In the genomic region with DNA sequence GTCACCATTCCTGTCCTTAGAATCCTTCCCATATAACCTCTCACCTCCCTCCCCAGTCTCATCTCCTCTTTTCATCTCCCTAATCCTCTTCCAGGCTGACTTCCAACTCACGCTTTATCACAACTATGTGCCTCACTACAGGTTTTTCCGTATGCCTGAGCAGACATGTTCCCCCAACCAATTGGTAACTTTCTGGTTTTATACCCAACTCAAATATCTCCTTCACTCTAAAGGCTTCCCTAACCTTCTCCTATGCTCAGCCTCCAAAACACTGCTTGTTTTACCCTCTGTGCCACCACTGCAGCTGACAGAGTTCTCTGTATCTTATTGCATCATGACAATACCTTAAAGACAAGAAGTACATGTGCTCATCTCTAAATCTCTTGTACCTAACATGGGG, we compare ENCODE assay signal across 29 cellular contexts.
"Had no signal": no experiment of that assay in that cellular context is flagged by ENCODE, and none has a peak within 500 bp of the region (broad histone marks: within the 10 kb centered on the region; RNA-seq: fewer than 3 reads in every experiment).

No MANE protein-coding gene starts in this region.

- FAIRE-seq: urothelium cell line had no signal

- H3K27ac Mint-ChIP-seq: stimulated activated effector memory CD8-positive, alpha-beta T cell treated with anti-CD3 and anti-CD28 coated beads, Interleukin-12 subunit alpha, Interleukin-12 subunit beta, amount 100 ng/mL, for 72 hours; stimulated activated memory B cell treated with anti-CD40 and anti-IgM and Interleukin-4, amounts not matched to agents 10 μg/mL and 1 μg/mL and 100 μg/mL, for 72 hours; stimulated activated naive B cell treated with anti-CD40 and anti-IgM and Interleukin-4, amounts not matched to agents 10 μg/mL and 1 μg/mL and 100 μg/mL, for 72 hours; stimulated activated naive CD8-positive, alpha-beta T cell treated with anti-CD3 and anti-CD28 coated beads, Interleukin-15, amount 100 ng/mL, for 72 hours; stimulated activated naive CD8-positive, alpha-beta T cell treated with anti-CD3 and anti-CD28 coated beads, Interleukin-15, Interleukin-2, amounts not matched to agents 100 ng/mL and 50 ng/mL, for 24 hours; type B pancreatic cell had no signal

- H3K36me3 Mint-ChIP-seq: stimulated activated effector memory CD8-positive, alpha-beta T cell treated with anti-CD3 and anti-CD28 coated beads, Interleukin-12 subunit alpha, Interleukin-12 subunit beta, amount 100 ng/mL, for 72 hours; stimulated activated memory B cell treated with anti-CD40 and anti-IgM and Interleukin-4, amounts not matched to agents 10 μg/mL and 1 μg/mL and 100 μg/mL, for 72 hours; type B pancreatic cell had no signal

- DNase-seq: stimulated activated CD4-positive, alpha-beta T cell treated with anti-CD3 and anti-CD28 coated beads, Interleukin-2, amount 100 ng/mL, for 48 hours; stimulated activated CD4-positive, alpha-beta T cell treated with anti-CD3 and anti-CD28 coated beads, Interleukin-4, amount 100 ng/mL, for 1 hour; stimulated activated CD4-positive, alpha-beta T cell treated with anti-CD3 and anti-CD28 coated beads, Interleukin-4, amount 100 ng/mL, for 24 hours; stimulated activated CD4-positive, alpha-beta T cell treated with anti-CD3 and anti-CD28 coated beads, Interleukin-4, amount 100 ng/mL, for 4 hours; stimulated activated CD8-positive, alpha-beta memory T cell treated with anti-CD3 and anti-CD28 coated beads, Interleukin-4, amount 100 ng/mL, for 48 hours; stimulated activated naive B cell treated with anti-CD40 and anti-IgM and Interleukin-4, amounts not matched to agents 10 μg/mL and 1 μg/mL and 100 μg/mL, for 72 hours; stimulated activated naive CD4-positive, alpha-beta T cell; stimulated activated naive CD4-positive, alpha-beta T cell treated with Interleukin-2 at 50 U/mL for 16 hours; stimulated activated naive CD8-positive, alpha-beta T cell treated with anti-CD3 and anti-CD28 coated beads, Interleukin-15, amount 100 ng/mL, for 72 hours; stimulated activated naive CD8-positive, alpha-beta T cell treated with anti-CD3 and anti-CD28 coated beads, Interleukin-15, Interleukin-2, amounts not matched to agents 100 U/mL and 50 U/mL, for 24 hours; stomach; substantia nigra; testis; thyroid gland; tibial artery; transverse colon; trophoblast cell; upper lobe of left lung; upper lobe of right lung; uterus had no signal

- H3K4me1 ChIP-seq: stomach, suprapubic skin, testis, thyroid gland, tibial artery, tibial nerve, transverse colon, upper lobe of left lung, upper lobe of right lung, uterus, vagina had no signal

- H3K27me3 Mint-ChIP-seq: stimulated activated memory B cell treated with anti-CD40 and anti-IgM and Interleukin-4, amounts not matched to agents 10 μg/mL and 1 μg/mL and 100 μg/mL, for 72 hours; stimulated activated naive B cell treated with anti-CD40 and anti-IgM and Interleukin-4, amounts not matched to agents 10 μg/mL and 1 μg/mL and 100 μg/mL, for 72 hours; stimulated activated naive CD8-positive, alpha-beta T cell treated with anti-CD3 and anti-CD28 coated beads, Interleukin-15, amount 100 ng/mL, for 72 hours; stimulated activated naive CD8-positive, alpha-beta T cell treated with anti-CD3 and anti-CD28 coated beads, Interleukin-15, Interleukin-2, amounts not matched to agents 100 ng/mL and 50 ng/mL, for 24 hours had no signal

- H3K27ac ChIP-seq: stomach, suprapubic skin, testis, thoracic aorta, thyroid gland, tibial artery, tibial nerve, transverse colon, upper lobe of left lung, upper lobe of right lung, uterus, vagina had no signal

- H3K36me3 ChIP-seq: stomach, suprapubic skin, thoracic aorta, thyroid gland, tibial artery, tibial nerve, transverse colon, upper lobe of left lung, upper lobe of right lung, uterus, vagina had no signal

- H3K9me3 ChIP-seq: suprapubic skin, testis, thyroid gland, uterus, vagina had no signal

- H3K4me3 Mint-ChIP-seq: stimulated activated effector memory CD8-positive, alpha-beta T cell treated with anti-CD3 and anti-CD28 coated beads, Interleukin-12 subunit alpha, Interleukin-12 subunit beta, amount 100 ng/mL, for 72 hours; stimulated activated memory B cell treated with anti-CD40 and anti-IgM and Interleukin-4, amounts not matched to agents 10 μg/mL and 1 μg/mL and 100 μg/mL, for 72 hours; stimulated activated naive B cell treated with anti-CD40 and anti-IgM and Interleukin-4, amounts not matched to agents 10 μg/mL and 1 μg/mL and 100 μg/mL, for 72 hours; stimulated activated naive CD8-positive, alpha-beta T cell treated with anti-CD3 and anti-CD28 coated beads, Interleukin-15, amount 100 ng/mL, for 72 hours; stimulated activated naive CD8-positive, alpha-beta T cell treated with anti-CD3 and anti-CD28 coated beads, Interleukin-15, Interleukin-2, amounts not matched to agents 100 ng/mL and 50 ng/mL, for 24 hours; type B pancreatic cell had no signal

- H3K27me3 ChIP-seq: stomach, suprapubic skin, testis, thyroid gland, tibial artery, tibial nerve, transverse colon, upper lobe of left lung, upper lobe of right lung, uterus, vagina had no signal

- H3K4me1 Mint-ChIP-seq: stimulated activated effector memory CD8-positive, alpha-beta T cell treated with anti-CD3 and anti-CD28 coated beads, Interleukin-12 subunit alpha, Interleukin-12 subunit beta, amount 100 ng/mL, for 72 hours; stimulated activated memory B cell treated with anti-CD40 and anti-IgM and Interleukin-4, amounts not matched to agents 10 μg/mL and 1 μg/mL and 100 μg/mL, for 72 hours; stimulated activated naive B cell treated with anti-CD40 and anti-IgM and Interleukin-4, amounts not matched to agents 10 μg/mL and 1 μg/mL and 100 μg/mL, for 72 hours; stimulated activated naive CD8-positive, alpha-beta T cell treated with anti-CD3 and anti-CD28 coated beads, Interleukin-15, amount 100 ng/mL, for 72 hours had no signal

- H3K4me3 ChIP-seq: stomach, suprapubic skin, testis, thoracic aorta, thyroid gland, tibial artery, tibial nerve, transverse colon, upper lobe of left lung, upper lobe of right lung, uterus, vagina had no signal

- ATAC-seq: stimulated activated effector memory CD8-positive, alpha-beta T cell treated with anti-CD3 and anti-CD28 coated beads, Interleukin-12 subunit alpha, Interleukin-12 subunit beta, amount 100 ng/mL, for 72 hours; stimulated activated memory B cell treated with anti-CD40 and anti-IgM and Interleukin-4, amounts not matched to agents 10 μg/mL and 1 μg/mL and 100 μg/mL, for 72 hours; stimulated activated naive B cell treated with anti-CD40 and anti-IgM and Interleukin-4, amounts not matched to agents 10 μg/mL and 1 μg/mL and 100 μg/mL, for 72 hours; stimulated activated naive CD8-positive, alpha-beta T cell treated with anti-CD3 and anti-CD28 coated beads, Interleukin-15, amount 100 ng/mL, for 72 hours; stimulated activated naive CD8-positive, alpha-beta T cell treated with anti-CD3 and anti-CD28 coated beads, Interleukin-15, Interleukin-2, amounts not matched to agents 100 U/mL and 50 U/mL, for 24 hours; upper lobe of right lung had no signal
